17 cellular contexts compared by ENCODE assay signal in the genomic region with DNA sequence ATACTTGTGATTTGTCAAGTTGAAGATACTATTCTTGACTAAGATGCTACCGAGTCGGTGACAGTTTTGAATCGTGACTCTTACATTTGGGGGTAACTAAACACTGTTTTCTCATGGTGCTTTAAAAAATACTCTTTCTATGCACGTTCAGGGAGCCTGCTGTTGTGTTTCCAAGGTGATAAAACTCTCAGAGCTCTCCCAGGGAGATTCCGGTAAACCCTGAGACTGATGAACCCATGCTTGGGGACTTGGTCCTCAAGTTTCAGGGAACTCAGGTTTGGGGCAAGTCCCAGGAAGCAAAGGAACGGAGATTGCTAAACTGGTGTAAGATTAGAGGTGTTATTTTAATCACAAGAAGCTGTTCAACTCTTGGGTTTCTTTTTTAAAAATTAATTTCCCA. TPM values are rescaled to one million over a fixed set of nuclear protein-coding genes. Genes with fewer than 3 reads are reported as not detected.
DNase-seq lines count a peak whose midpoint lies in the region; ATAC-seq and TF ChIP-seq lines count a peak whose summit lies in the region.
"Had no signal": no experiment of that assay in that cellular context is flagged by ENCODE, and none has a peak within 500 bp of the region (broad histone marks: within the 10 kb centered on the region; RNA-seq: fewer than 3 reads in every experiment).

No MANE protein-coding gene starts in this region.

- no peaks in the 10 kb centered on the region for H3K79me2 ChIP-seq in PC-3 (ENCODE audit: low read length)
- no peaks in the 10 kb centered on the region for H3K79me2 ChIP-seq in mesendoderm (ENCODE audit: control insufficient read depth, insufficient read depth, low read length)

- intact Hi-C loops in Caco-2 (cut with micrococcal nuclease; ENCODE audit: unreplicated experiment) (no loop called here), PC-3 (cut with micrococcal nuclease) (no loop called here)

- H3K18ac ChIP-seq in mesendoderm (ENCODE audit: low read length), result no peak overlapping the region

- no peaks in the 10 kb centered on the region for H3K27me3 ChIP-seq in Caco-2 (replicated peaks; ENCODE audit: control insufficient read depth, insufficient read depth, low read length)
- H3K27me3 ChIP-seq in PC-3 (ENCODE audit: low read length), result no peaks in the 10 kb centered on the region
- peaks cover 3 to 4% of the 10 kb centered on the region in 2 donors for H3K27me3 ChIP-seq in duodenal mucosa (ENCODE audit: control insufficient read depth in 1 of 2, insufficient read depth in 2 of 2, low read length in 2 of 2)
- H3K27me3 ChIP-seq in mesendoderm (ENCODE audit: insufficient read depth, low read length, poor library complexity), result peaks cover 8% of the 10 kb centered on the region
- H3K27me3 ChIP-seq in BE2C, result peaks cover 23% of the 10 kb centered on the region
- H3K27me3 ChIP-seq: BLaER1 treated with 17β-estradiol and CSF1 and Interleukin-3, amounts not matched to agents 10 nM and 100 nM had no signal

- H4K8ac ChIP-seq in mesendoderm (ENCODE audit: low read depth, low read length), result no peak overlapping the region

- no peak overlapping the region for H3K56ac ChIP-seq in mesendoderm (ENCODE audit: low read length)

- no peaks in the 10 kb centered on the region for H3K9me2 ChIP-seq in PC-3 (replicated peaks; ENCODE audit: low read length)
- H3K9me2 ChIP-seq: SK-N-SH had no signal

- peak overlapping the region; percentile 68 for H3K4me3 Mint-ChIP-seq in Caco-2 (ENCODE audit: unreplicated experiment)

- no peak overlapping the region for H4K5ac ChIP-seq in mesendoderm (ENCODE audit: low read length)

- H3F3A ChIP-seq in PC-3 (ENCODE audit: low read length, unreplicated experiment), result no peaks in the 10 kb centered on the region

- TF ChIP-seq CTCF in Caco-2 (IDR thresholded peaks at IDR 0.05; ENCODE audit: insufficient read depth in 1 of 2, low read depth in 1 of 2, low read length in 1 of 2, severe bottlenecking in 1 of 2, unreplicated experiment in 1 of 2) (no peak), PC-3 (conservative IDR thresholded peaks at IDR 0.05; ENCODE audit: low read depth, low read length) (no peak), BE2C (IDR thresholded peaks at IDR 0.05; ENCODE audit: low read depth, low read length) (no peak)

- peaks cover 9% of the 10 kb centered on the region for H3K4me1 Mint-ChIP-seq in Caco-2 (ENCODE audit: low read depth, unreplicated experiment)

- H3K4me2 ChIP-seq in PC-3 (ENCODE audit: low read length), result peak overlapping the region; percentile 34; the same call in 1 of the 2 replicates
- no peak overlapping the region for H3K4me2 ChIP-seq in mesendoderm (ENCODE audit: low read length)
- H3K4me2 ChIP-seq: BLaER1 treated with 17β-estradiol and CSF1 and Interleukin-3, amounts not matched to agents 10 nM and 100 nM; SK-N-SH had no signal

- H3K9me3 Mint-ChIP-seq in Caco-2 (ENCODE audit: unreplicated experiment), result peaks cover 9% of the 10 kb centered on the region
- H3K9me3 Mint-ChIP-seq: H9 had no signal

- H3K36me3 Mint-ChIP-seq in Caco-2 (ENCODE audit: insufficient read depth, unreplicated experiment), result peaks cover 7% of the 10 kb centered on the region

- H3K23ac ChIP-seq in mesendoderm (ENCODE audit: low read length), result no peak overlapping the region

- H2BK15ac ChIP-seq in mesendoderm (replicated peaks; ENCODE audit: low read depth), result no peak overlapping the region

- peaks cover 8% of the 10 kb centered on the region for H3K4me1 ChIP-seq in Caco-2
- peaks cover 17% of the 10 kb centered on the region for H3K4me1 ChIP-seq in PC-3 (ENCODE audit: insufficient read depth, low read length)
- peaks cover 10 to 20% of the 10 kb centered on the region in 2 donors for H3K4me1 ChIP-seq in duodenal mucosa (ENCODE audit: control insufficient read depth in 1 of 2, insufficient read depth in 2 of 2, low read length in 2 of 2)
- H3K4me1 ChIP-seq in mesendoderm (ENCODE audit: control insufficient read depth, low read depth, low read length), result no peaks in the 10 kb centered on the region
- H3K4me1 ChIP-seq in BE2C, result no peaks in the 10 kb centered on the region

- POLR2A ChIA-PET in Caco-2 (lab: Charles Lee) (no interaction called here), PC-3 (lab: Charles Lee; ENCODE audit: unreplicated experiment) (no interaction called here)

- H3K4ac ChIP-seq in mesendoderm (ENCODE audit: low read depth, low read length), result no peak overlapping the region

- H3K79me1 ChIP-seq in mesendoderm (ENCODE audit: low read length), result no peaks in the 10 kb centered on the region

- H3K9me3 ChIP-seq in Caco-2 (no peaks in the 10 kb centered on the region), PC-3 (ENCODE audit: low read length) (no peaks in the 10 kb centered on the region), duodenal mucosa (ENCODE audit: control insufficient read depth in 1 of 2, low read length in 2 of 2) (no peaks in the 10 kb centered on the region), BE2C (no peaks in the 10 kb centered on the region)
- H3K9me3 ChIP-seq: SK-N-SH had no signal

- H2AFZ ChIP-seq in PC-3 (ENCODE audit: low read length), result no peak overlapping the region

- H4K20me1 ChIP-seq in PC-3 (ENCODE audit: low read length), result no peaks in the 10 kb centered on the region
- H4K20me1 ChIP-seq: BLaER1 treated with 17β-estradiol and CSF1 and Interleukin-3, amounts not matched to agents 10 nM and 100 nM had no signal

- no CpG with 5 or more reads among the region's 6 CpGs for WGBS in mesendoderm (ENCODE audit: extremely low coverage, insufficient coverage, low lambda C conversion rate)

- TSS peak; percentile 39 for BruUV-seq in Caco-2 (replicated peaks; lab: Mats Ljungman, UMichigan)
- BruUV-seq in PC-3 (replicated peaks; lab: Mats Ljungman, UMichigan), result no TSS peak

- H3K36me3 ChIP-seq in Caco-2 (ENCODE audit: control insufficient read depth, insufficient read depth, low read length) (no peaks in the 10 kb centered on the region), PC-3 (ENCODE audit: low read depth, low read length) (no peaks in the 10 kb centered on the region), duodenal mucosa (ENCODE audit: control insufficient read depth in 1 of 2, insufficient read depth in 2 of 2, low read length in 2 of 2) (no peaks in the 10 kb centered on the region), mesendoderm (ENCODE audit: control insufficient read depth, insufficient read depth, low read length) (no peaks in the 10 kb centered on the region), BE2C (no peaks in the 10 kb centered on the region)
- H3K36me3 ChIP-seq: BLaER1 treated with 17β-estradiol and CSF1 and Interleukin-3, amounts not matched to agents 10 nM and 100 nM had no signal

- no peak overlapping the region for H3K27ac Mint-ChIP-seq in Caco-2 (ENCODE audit: unreplicated experiment)
- H3K27ac Mint-ChIP-seq: H9 had no signal

- H3K4me3 ChIP-seq in Caco-2 (ENCODE audit: low read depth, low read length) (peak overlapping the region; percentile 7; the same call in 1 of the 2 replicates), PC-3 (ENCODE audit: low read length) (no peak overlapping the region), duodenal mucosa (ENCODE audit: low read depth in 1 of 2, low read length in 2 of 2) (peak overlapping the region; percentile 76 to 88), mesendoderm (ENCODE audit: low read length) (no peak overlapping the region), BE2C (ENCODE audit: low read depth, low read length) (no peak overlapping the region)
- H3K4me3 ChIP-seq: BLaER1 treated with 17β-estradiol and CSF1 and Interleukin-3, amounts not matched to agents 10 nM and 100 nM had no signal

- H2BK5ac ChIP-seq in mesendoderm (ENCODE audit: low read length), result no peak overlapping the region

- no peak overlapping the region for H2BK120ac ChIP-seq in mesendoderm (ENCODE audit: low read depth, low read length)

- H3K27me3 Mint-ChIP-seq in Caco-2 (ENCODE audit: insufficient read depth, unreplicated experiment), result no peaks in the 10 kb centered on the region

- H3K9ac ChIP-seq in PC-3 (ENCODE audit: low read length) (no peak overlapping the region), duodenal mucosa (ENCODE audit: low read depth in 1 of 2, low read length in 2 of 2) (peak overlapping the region; percentile 81 to 84), mesendoderm (ENCODE audit: low read length) (no peak overlapping the region)
- H3K9ac ChIP-seq: BLaER1 treated with 17β-estradiol and CSF1 and Interleukin-3, amounts not matched to agents 10 nM and 100 nM; SK-N-SH had no signal

- peak overlapping the region; percentile 5; the same call in 1 of the 2 replicates for H3K27ac ChIP-seq in PC-3 (ENCODE audit: low read length)
- H3K27ac ChIP-seq in duodenal mucosa (ENCODE audit: low read depth, low read length), result no peak overlapping the region
- no peak overlapping the region for H3K27ac ChIP-seq in mesendoderm (ENCODE audit: low read depth, low read length)
- H3K27ac ChIP-seq: BLaER1 treated with 17β-estradiol and CSF1 and Interleukin-3, amounts not matched to agents 10 nM and 100 nM had no signal

- H2AK5ac ChIP-seq in mesendoderm (ENCODE audit: low read length), result no peak overlapping the region

- DNase-seq in Caco-2, result no peak
- DNase-seq in PC-3, result no peak
- DNase-seq in mesendoderm, result peak; percentile 18
- DNase-seq in C1 segment of cervical spinal cord (lab: John Stamatoyannopoulos, UW), result no peak
- no peak for DNase-seq in Kasumi-1 (lab: John Stamatoyannopoulos, UW)
- no peak for DNase-seq in BE2C
- DNase-seq: H9, NCI-H1417 treated with DMSO at 0.1 percent for 48 hours, NCI-H1930, NCI-H510A, NCI-H774, SHP77, SK-N-SH had no signal

- no peak for ATAC-seq in PC-3
- ATAC-seq in HG03457 (IDR thresholded peaks at IDR 0.05; ENCODE audit: unreplicated experiment), result no peak

- CTCF ChIA-PET in Caco-2 (lab: Charles Lee), result interaction anchor here (0.6 kb wide), 1 partner anchor 85 kb away, joined by 3 read pairs; no protein-coding TSS in a partner anchor
- CTCF ChIA-PET in PC-3 (lab: Charles Lee), result no interaction called here

RNA-seq across cellular contexts. Expression of gene GDA, which starts 1.4 kb away (rescaled TPM):
- total RNA-seq in Caco-2 (2022), result 3.1 and 3.5 TPM in 2 replicates
- not detected in 2 replicates for total RNA-seq in PC-3 (2014; rRNA removed)
- polyA plus RNA-seq in mesendoderm (2013, experiment 1 of 2), result 0.73 TPM
- polyA plus RNA-seq in mesendoderm (2013, experiment 2 of 2), result 0.71 TPM
- polyA plus RNA-seq in BE2C (2012; ENCODE audit: insufficient read depth, insufficient read length, low read depth), result not detected
- total RNA-seq: A172 had no signal
- polyA plus RNA-seq: SK-N-SH had no signal

Comparison
In these comparisons a context has a peak if more than half of its experiments do, and no peak if none do; other contexts are left out.
1. H3K4me3 ChIP-seq: peak in Caco-2 (single experiment) and duodenal mucosa (2 of 2); none in PC-3 (single experiment), mesendoderm (single experiment) and BE2C (single experiment).
2. H3K9ac ChIP-seq: peak in duodenal mucosa (2 of 2); none in PC-3 (single experiment) and mesendoderm (single experiment).